Comparison of ENCODE assay signal across 10 cellular contexts in the genomic region with DNA sequence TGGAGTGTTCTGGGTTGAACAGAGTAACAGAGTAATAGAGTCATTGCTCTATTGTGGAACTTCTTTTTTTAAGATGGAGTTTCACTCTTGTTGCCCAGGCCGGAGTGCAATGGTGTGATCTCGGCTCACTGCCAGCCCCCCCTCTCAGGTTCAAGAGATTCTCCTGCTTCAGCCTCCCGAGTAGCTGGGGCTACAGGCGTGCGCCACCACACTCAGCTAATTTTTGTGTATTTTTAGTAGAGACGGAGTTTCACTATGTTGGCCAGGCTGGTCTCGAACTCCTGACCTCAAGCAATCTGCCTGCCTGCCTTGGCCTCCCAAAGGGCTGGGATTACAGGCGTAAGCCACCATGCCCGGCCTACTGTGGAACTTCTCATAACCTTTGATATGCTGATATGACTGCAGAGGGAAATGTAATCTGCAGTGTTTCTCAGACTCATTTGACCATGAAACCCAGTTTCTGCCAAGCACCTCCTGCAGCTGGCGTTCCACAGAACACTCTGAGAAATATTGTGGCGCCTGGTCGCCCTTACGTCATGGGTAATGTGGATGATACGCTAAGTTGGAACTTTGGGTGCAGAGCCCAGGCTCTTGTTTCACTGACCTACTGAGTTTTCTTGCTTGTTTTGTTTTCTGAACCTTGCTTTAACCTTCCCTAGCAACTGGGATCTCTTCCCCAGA.
DNase-seq lines count a peak whose midpoint lies in the region; ATAC-seq, FAIRE-seq and TF ChIP-seq lines count a peak whose summit lies in the region.
"Had no signal": no experiment of that assay in that cellular context is flagged by ENCODE, and none has a peak within 500 bp of the region (broad histone marks: within the 10 kb centered on the region; RNA-seq: fewer than 3 reads in every experiment).

No MANE protein-coding gene starts in this region.

- no peak overlapping the region for H4K91ac ChIP-seq in neuronal stem cell (ENCODE audit: low read depth, low read length, poor library complexity)

- no peaks in the 10 kb centered on the region for H3K79me1 ChIP-seq in neuronal stem cell (ENCODE audit: low read depth, low read length)

- FAIRE-seq in urothelium cell line (lab: Jason Lieb, UNC), result no peak
- FAIRE-seq: endometrium had no signal

- H3K27ac ChIP-seq in neuronal stem cell (replicated peaks; ENCODE audit: low read length) (no peak overlapping the region), A673 (ENCODE audit: low read depth, low read length, poor library complexity, severe bottlenecking) (no peak overlapping the region)

- no peak overlapping the region for H2BK15ac ChIP-seq in neuronal stem cell (ENCODE audit: low read length)

- H3K4me2 ChIP-seq in neuronal stem cell (ENCODE audit: insufficient read depth, low read length, poor library complexity, severe bottlenecking), result no peak overlapping the region

- H3K18ac ChIP-seq in neuronal stem cell (ENCODE audit: low read length), result no peak overlapping the region

- no peak overlapping the region for H4K8ac ChIP-seq in neuronal stem cell (ENCODE audit: low read depth, low read length)

- TF ChIP-seq CTCF in GM13977 (IDR thresholded peaks at IDR 0.05; ENCODE audit: extremely low read depth, insufficient read depth, missing control alignments) (no peak), A673 (conservative IDR thresholded peaks at IDR 0.05; ENCODE audit: low read depth, low read length) (no peak)

- no peak overlapping the region for H2BK5ac ChIP-seq in neuronal stem cell (ENCODE audit: low read length)

- no peak overlapping the region for H3K14ac ChIP-seq in neuronal stem cell (ENCODE audit: low read length)

- intact Hi-C loops in A673 (cut with micrococcal nuclease; ENCODE audit: unreplicated experiment), result no loop called here

- H2AFZ ChIP-seq in neuronal stem cell (ENCODE audit: low read length), result no peak overlapping the region

- H3K23ac ChIP-seq in neuronal stem cell (ENCODE audit: low read depth, low read length, poor library complexity), result no peak overlapping the region

- H3K4ac ChIP-seq in neuronal stem cell (ENCODE audit: low read length), result no peak overlapping the region

- no peak overlapping the region for H2AK5ac ChIP-seq in neuronal stem cell (ENCODE audit: low read depth, low read length)

- H3K9ac ChIP-seq in neuronal stem cell (ENCODE audit: low read depth, low read length, poor library complexity), result no peak overlapping the region

- WGBS in neuronal stem cell (ENCODE audit: extremely low coverage in 2 of 2, insufficient read length in 2 of 2, insufficient replicate concordance in 1 of 2), 2 donors, result no CpG with 5 or more reads among the region's 14 CpGs

- H3K9me3 ChIP-seq in neuronal stem cell (replicated peaks in 1 of 2; ENCODE audit: control insufficient read depth in 2 of 2, insufficient read depth in 1 of 2, low read depth in 1 of 2, low read length in 2 of 2) (no peaks in the 10 kb centered on the region), A673 (ENCODE audit: low read depth, low read length, poor library complexity, severe bottlenecking) (no peaks in the 10 kb centered on the region)

- DNase-seq in GM13977 (ENCODE audit: low spot score) (peak; percentile 65), urothelium cell line (ENCODE audit: low spot score) (no peak), neuronal stem cell (ENCODE audit: low spot score) (no peak), A673 (ENCODE audit: low spot score) (no peak), cerebellar nuclear complex (lab: John Stamatoyannopoulos, UW) (no peak)

- no TSS peak for BruUV-seq in A673 (replicated peaks; lab: Mats Ljungman, UMichigan)

- CTCF ChIA-PET in A673 (lab: Charles Lee), result no interaction called here

- peak; percentile 63 for ATAC-seq in GM19351 (IDR thresholded peaks at IDR 0.05; ENCODE audit: unreplicated experiment)
- peak; percentile 51 for ATAC-seq in HG02852 (IDR thresholded peaks at IDR 0.05; ENCODE audit: unreplicated experiment)
- ATAC-seq in HG03575 (IDR thresholded peaks at IDR 0.05; ENCODE audit: extremely low read depth, insufficient number of reproducible peaks, low FRiP score, unreplicated experiment), result peak; percentile 36
- ATAC-seq: HCT116 had no signal

- no peaks in the 10 kb centered on the region for H3K36me3 ChIP-seq in neuronal stem cell (replicated peaks in 1 of 2; ENCODE audit: control insufficient read depth in 2 of 2, insufficient read depth in 2 of 2, low read length in 2 of 2)
- no peaks in the 10 kb centered on the region for H3K36me3 ChIP-seq in A673 (ENCODE audit: insufficient read depth, low read length, poor library complexity, severe bottlenecking)

- POLR2A ChIA-PET in A673 (lab: Charles Lee; ENCODE audit: low non-redundant PET), result no interaction called here

- H3K4me1 ChIP-seq in neuronal stem cell (ENCODE audit: control insufficient read depth in 2 of 2, insufficient read depth in 1 of 2, low read depth in 1 of 2, low read length in 2 of 2) (peaks cover 2 to 17% of the 10 kb centered on the region in 2 donors), A673 (ENCODE audit: insufficient read depth, low read length, poor library complexity, severe bottlenecking) (peaks cover 10% of the 10 kb centered on the region)

- H2BK120ac ChIP-seq in neuronal stem cell (ENCODE audit: low read depth, low read length), result no peak overlapping the region

- no peak overlapping the region for H3K4me3 ChIP-seq in neuronal stem cell (ENCODE audit: low read length in 2 of 2)
- no peak overlapping the region for H3K4me3 ChIP-seq in A673 (ENCODE audit: low read depth, low read length, poor library complexity, severe bottlenecking)

- no peak overlapping the region for H2BK12ac ChIP-seq in neuronal stem cell (ENCODE audit: low read length)

- H3K27me3 ChIP-seq in neuronal stem cell (ENCODE audit: control insufficient read depth in 3 of 3, insufficient read depth in 3 of 3, low read depth in 1 of 3, low read length in 3 of 3), result peaks cover 0 to 1% (median 0%) of the 10 kb centered on the region in 3 experiments
- no peaks in the 10 kb centered on the region for H3K27me3 ChIP-seq in A673 (replicated peaks; ENCODE audit: insufficient read depth, low read depth, low read length, poor library complexity)

- in situ Hi-C loops in GM13977 (cut with MboI; ENCODE audit: low pct_unique_long_range_greater_than_20kb, low sequenced_read_pairs, unreplicated experiment), result no loop called here
